ENCODE assay signal across 16 cellular contexts in the genomic region with DNA sequence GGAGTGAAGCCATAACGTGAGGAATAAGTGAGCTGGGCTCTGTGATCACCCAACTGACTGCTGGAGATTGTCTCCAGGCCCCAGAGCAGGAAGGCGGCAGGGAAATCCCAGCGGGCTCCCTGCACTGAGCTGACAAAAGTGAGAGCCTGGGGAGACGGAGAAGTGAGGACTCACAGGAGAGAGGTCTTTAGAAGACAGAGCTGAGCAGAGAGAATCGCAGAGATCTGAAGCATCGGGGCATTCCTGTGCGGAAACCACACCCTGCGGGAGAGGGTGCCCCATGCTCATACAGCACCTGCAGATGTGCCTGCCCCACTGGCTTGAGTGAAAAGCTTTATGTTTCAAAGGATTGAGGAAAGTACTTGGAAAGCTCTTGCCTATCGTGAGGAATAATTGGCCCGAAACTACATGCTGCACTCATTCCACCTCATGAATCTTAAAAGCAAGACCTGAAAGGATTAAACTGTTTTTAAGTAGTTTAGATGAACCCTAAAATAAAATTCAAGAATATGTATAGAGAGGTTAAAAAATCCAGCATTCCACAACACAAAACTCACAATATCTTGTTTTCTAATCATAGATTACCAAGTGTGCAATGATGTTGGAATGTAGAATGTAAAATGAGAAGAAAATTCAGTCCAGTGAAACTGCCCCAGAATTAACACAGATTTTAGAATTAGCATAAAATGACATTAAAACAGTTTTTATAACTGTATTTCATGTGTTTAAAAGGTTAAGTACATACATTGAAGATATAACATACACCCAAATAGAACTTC. TPM values are rescaled to one million over a fixed set of nuclear protein-coding genes. Genes with fewer than 3 reads are reported as not detected.
DNase-seq lines count a peak whose midpoint lies in the region; ATAC-seq and TF ChIP-seq lines count a peak whose summit lies in the region.
"Had no signal": no experiment of that assay in that cellular context is flagged by ENCODE, and none has a peak within 500 bp of the region (broad histone marks: within the 10 kb centered on the region; RNA-seq: fewer than 3 reads in every experiment).

No MANE protein-coding gene starts in this region.

- H4K20me1 ChIP-seq in H9 (ENCODE audit: control insufficient read depth, insufficient read depth, insufficient read length): no peaks in the 10 kb centered on the region

- no peaks in the 10 kb centered on the region for H3K79me1 ChIP-seq in H9 (ENCODE audit: insufficient read depth, low read depth, low read length, poor library complexity, severe bottlenecking)

- H3K23ac ChIP-seq in H9 (ENCODE audit: insufficient read length, low read depth, low read length): no peak overlapping the region

- no peaks in the 10 kb centered on the region for H3K79me2 ChIP-seq in H9 (ENCODE audit: insufficient read depth, low read length)

- H3K9me3 Mint-ChIP-seq in H9 (peaks cover 8 to 21% of the 10 kb centered on the region in 2 experiments; a peak in 4 of 5 replicates), MCF 10A (ENCODE audit: unreplicated experiment) (no peaks in the 10 kb centered on the region)
- H3K9me3 Mint-ChIP-seq: IgD-negative memory B cell had no signal

- H3K36me3 Mint-ChIP-seq in H9 (ENCODE audit: insufficient read depth in 1 of 3, low read depth in 3 of 3) (peaks cover 0 to 19% (median 5%) of the 10 kb centered on the region in 3 experiments; a peak in 5 of 7 replicates), MCF 10A (ENCODE audit: insufficient read depth, unreplicated experiment) (peaks cover 6% of the 10 kb centered on the region)
- H3K36me3 Mint-ChIP-seq: CD4-positive, alpha-beta memory T cell; IgD-negative memory B cell had no signal

- H2BK120ac ChIP-seq in H9 (ENCODE audit: low read depth, low read length, poor library complexity, severe bottlenecking): no peak overlapping the region

- H2BK20ac ChIP-seq in H9 (ENCODE audit: low read depth, low read length, poor library complexity, severe bottlenecking): no peak overlapping the region

- H3K4me3 Mint-ChIP-seq in H9 (peak overlapping the region in 1 of 2 experiments; percentile 50; a peak in 1 of 5 replicates), MCF 10A (ENCODE audit: unreplicated experiment) (no peak overlapping the region)
- H3K4me3 Mint-ChIP-seq: CD4-positive, alpha-beta memory T cell had no signal

- H3K4me2 ChIP-seq in H9 (ENCODE audit: insufficient read depth, insufficient read length, low read length): no peak overlapping the region
- H3K4me2 ChIP-seq: PC-9 had no signal

- H3K27ac Mint-ChIP-seq in H9: peak overlapping the region; percentile 48 to 93 (median 78); a peak in 4 of 7 replicates
- no peak overlapping the region for H3K27ac Mint-ChIP-seq in MCF 10A (ENCODE audit: low read depth, unreplicated experiment)
- H3K27ac Mint-ChIP-seq: CD4-positive, alpha-beta memory T cell; IgD-negative memory B cell had no signal

- H3K27me3 Mint-ChIP-seq in H9 (ENCODE audit: low read depth): peaks cover 2% of the 10 kb centered on the region
- no peaks in the 10 kb centered on the region for H3K27me3 Mint-ChIP-seq in MCF 10A (ENCODE audit: insufficient read depth, unreplicated experiment)

- H3K9ac ChIP-seq in H9 (ENCODE audit: extremely low read depth, insufficient read length, low read length) (no peak overlapping the region), adipocyte (ENCODE audit: low read length) (no peak overlapping the region)

- POLR2A ChIA-PET in MCF 10A (lab: Yijun Ruan, JAX): interaction anchor here (1.2 to 2.0 kb wide), 4 partner anchors 11 to 48 kb away, joined by 3 to 7 read pairs (median 5); no protein-coding TSS in a partner anchor

- no peak overlapping the region for H3K56ac ChIP-seq in H9 (ENCODE audit: insufficient read length, low read depth, low read length)

- no peak overlapping the region for H2BK5ac ChIP-seq in H9 (ENCODE audit: insufficient read length, low read length)

- no peak overlapping the region for H2BK15ac ChIP-seq in H9 (ENCODE audit: low read depth, low read length)

- H3K4me3 ChIP-seq in adipocyte (ENCODE audit: low read length): no peak overlapping the region
- H3K4me3 ChIP-seq in spleen: no peak overlapping the region
- no peak overlapping the region for H3K4me3 ChIP-seq in gastroesophageal sphincter
- H3K4me3 ChIP-seq in psoas muscle: no peak overlapping the region
- H3K4me3 ChIP-seq: PC-9 had no signal

- no peak overlapping the region for H4K8ac ChIP-seq in H9 (replicated peaks; ENCODE audit: insufficient read length, low read depth, low read length)

- ATAC-seq in gastroesophageal sphincter: no peak
- no peak for ATAC-seq in psoas muscle

- no peaks in the 10 kb centered on the region for H3K36me3 ChIP-seq in adipocyte (ENCODE audit: control insufficient read depth, insufficient read depth, low read length, severe bottlenecking)
- no peaks in the 10 kb centered on the region for H3K36me3 ChIP-seq in spleen
- no peaks in the 10 kb centered on the region for H3K36me3 ChIP-seq in gastroesophageal sphincter
- H3K36me3 ChIP-seq in psoas muscle (ENCODE audit: insufficient read depth in 1 of 2, low read depth in 1 of 2): no peaks in the 10 kb centered on the region

- no peak overlapping the region for H4K5ac ChIP-seq in H9 (ENCODE audit: insufficient read length, low read depth, low read length)

- no CpG with 5 or more reads among the region's 10 CpGs for WGBS in H9 (ENCODE audit: extremely low coverage, insufficient read length, low lambda C conversion rate)
- WGBS in spleen, 5 donors: 65 to 76% (median 67%) methylated on average over 10 of the region's 10 CpGs
- 71 to 80% methylated on average over 3 to 10 of the region's 10 CpGs for WGBS in gastroesophageal sphincter (ENCODE audit: low coverage in 1 of 2), 2 donors
- 64 to 75% (median 72%) methylated on average over 10 of the region's 10 CpGs for WGBS in psoas muscle, 3 donors

- H3K18ac ChIP-seq in H9 (ENCODE audit: insufficient read length, low read depth, low read length): no peak overlapping the region

- H2AK5ac ChIP-seq in H9 (ENCODE audit: insufficient read length, low read length): no peak overlapping the region

- H3K27me3 ChIP-seq in H9 (ENCODE audit: insufficient read depth, low read length) (no peaks in the 10 kb centered on the region), adipocyte (replicated peaks; ENCODE audit: control insufficient read depth, insufficient read depth, low read length) (no peaks in the 10 kb centered on the region), spleen (replicated peaks in 1 of 7) (peaks cover 0 to 4% (median 0%) of the 10 kb centered on the region in 7 donors), gastroesophageal sphincter (no peaks in the 10 kb centered on the region), psoas muscle (ENCODE audit: insufficient read depth in 3 of 3, low read length in 2 of 3) (no peaks in the 10 kb centered on the region)

- no peak overlapping the region for H3K14ac ChIP-seq in H9 (ENCODE audit: insufficient read depth, low read length)

- H3K9me3 ChIP-seq in H9 (ENCODE audit: control insufficient read depth, low read depth, low read length) (no peaks in the 10 kb centered on the region), adipocyte (ENCODE audit: control insufficient read depth, low read length) (no peaks in the 10 kb centered on the region), spleen (no peaks in the 10 kb centered on the region), gastroesophageal sphincter (peaks cover 0 to 5% (median 0%) of the 10 kb centered on the region in 3 donors), psoas muscle (no peaks in the 10 kb centered on the region)

- no peak overlapping the region for H3T11ph ChIP-seq in H9 (ENCODE audit: low read length)

- H3K4ac ChIP-seq in H9 (ENCODE audit: low read depth, low read length): no peak overlapping the region

- TF ChIP-seq POLR2A in spleen (IDR thresholded peaks at IDR 0.05): no peak
- no peak for TF ChIP-seq POLR2A in gastroesophageal sphincter (IDR thresholded peaks at IDR 0.05)

- TF ChIP-seq CTCF in H9 (conservative IDR thresholded peaks at IDR 0.05) (no peak), spleen (IDR thresholded peaks at IDR 0.05 in 8 of 11, conservative IDR thresholded peaks at IDR 0.05 in 3 of 11) (no peak), gastroesophageal sphincter (IDR thresholded peaks at IDR 0.05) (no peak), MCF 10A (IDR thresholded peaks at IDR 0.05; ENCODE audit: unreplicated experiment) (no peak), psoas muscle (IDR thresholded peaks at IDR 0.05) (no peak)

- no peak for TF ChIP-seq EP300 in gastroesophageal sphincter (IDR thresholded peaks at IDR 0.05)

- H3K27ac ChIP-seq in H9 (ENCODE audit: insufficient read length, low read depth, low read length) (no peak overlapping the region), spleen (no peak overlapping the region), gastroesophageal sphincter (no peak overlapping the region), psoas muscle (no peak overlapping the region)
- H3K27ac ChIP-seq: PC-9 had no signal

- no TSS peak for BruUV-seq in MCF 10A (replicated peaks; lab: Mats Ljungman, UMichigan)

- H2BK12ac ChIP-seq in H9 (ENCODE audit: insufficient read length, low read depth, low read length): no peak overlapping the region

- CTCF ChIA-PET in MCF 10A (lab: Yijun Ruan, JAX): interaction anchor here (0.7 to 0.8 kb wide), 2 partner anchors 55 to 88 kb away, joined by 3 read pairs; no protein-coding TSS in a partner anchor

- H2AFZ ChIP-seq in H9 (ENCODE audit: low read length): no peak overlapping the region
- H2AFZ ChIP-seq: PC-9 had no signal

- peaks cover 43 to 44% of the 10 kb centered on the region in 2 experiments for H3K4me1 Mint-ChIP-seq in H9
- peaks cover 24% of the 10 kb centered on the region for H3K4me1 Mint-ChIP-seq in MCF 10A (ENCODE audit: insufficient read depth, unreplicated experiment)
- H3K4me1 Mint-ChIP-seq: CD4-positive, alpha-beta memory T cell; IgD-negative memory B cell had no signal

- peaks cover 3% of the 10 kb centered on the region; the same call in 1 of the 2 replicates for H3K4me1 ChIP-seq in H9 (ENCODE audit: insufficient read depth, low read length)
- peaks cover 35% of the 10 kb centered on the region for H3K4me1 ChIP-seq in adipocyte (ENCODE audit: control insufficient read depth, insufficient read depth, low read length)
- H3K4me1 ChIP-seq in spleen: no peaks in the 10 kb centered on the region
- H3K4me1 ChIP-seq in gastroesophageal sphincter: no peaks in the 10 kb centered on the region
- H3K4me1 ChIP-seq in psoas muscle: no peaks in the 10 kb centered on the region

- peak; percentile 54 for DNase-seq in H9
- DNase-seq in adipocyte (ENCODE audit: low read depth): peak; percentile 53
- peak; percentile 60 for DNase-seq in iPS-NIHi7 (ENCODE audit: extremely low spot score)
- DNase-seq in spleen: peak; percentile 58
- no peak for DNase-seq in UCSD-AML1 (lab: John Stamatoyannopoulos, UW; ENCODE audit: unreplicated experiment)
- DNase-seq in MCF 10A (ENCODE audit: unreplicated experiment): no peak
- no peak for DNase-seq in psoas muscle
- DNase-seq: ACHN; CD4-positive, alpha-beta memory T cell; DND-41; NCI-H146; NCI-H345; NCI-H526 treated with DMSO at 0.1 percent for 48 hours; PC-9 had no signal

- no peaks in the 10 kb centered on the region for H3K23me2 ChIP-seq in H9 (ENCODE audit: insufficient read length, low read depth, low read length, poor library complexity, severe bottlenecking)

- intact Hi-C loops in spleen (cut with DNase I; ENCODE audit: low total_unique reads) (no loop called here), MCF 10A (cut with micrococcal nuclease) (no loop called here), psoas muscle (cut with DNase I) (no loop called here)

- no peak overlapping the region for H4K91ac ChIP-seq in H9 (ENCODE audit: insufficient read length, low read depth, low read length)

RNA-seq across cellular contexts. Expression of a gene that starts 17.7 kb away (rescaled TPM):
- total RNA-seq in H9 (2021) (14.7 and 15.5 TPM in 2 replicates), spleen (10 to 100 TPM in 2 of 7 donors, 1 to 10 TPM in 5; 2.5 to 24.9 (median 8.1) TPM), gastroesophageal sphincter (10 to 100 TPM; 21.5 to 41.9 (median 35.7) TPM), MCF 10A (2022) (0.05 TPM in 1 of 2 replicates, not detected in the other), psoas muscle (1 to 10 TPM; 1.6 to 9.4 (median 4.0) TPM)
- polyA plus RNA-seq in spleen (1 to 10 TPM; 1.2 to 2.7 (median 1.5) TPM), psoas muscle (1 to 10 TPM in 1 of 3 donors, under 1 TPM in 2; 0.49 to 1.3 (median 0.62) TPM)
- total RNA-seq: CD4-positive, alpha-beta memory T cell; PC-9 had no signal

Comparison
In these comparisons a context has a peak if more than half of its experiments do, and no peak if none do; other contexts are left out.
1. DNase-seq: peak in H9 (single experiment), adipocyte (single experiment), iPS-NIHi7 (single experiment) and spleen (single experiment); none in UCSD-AML1 (single experiment), MCF 10A (single experiment) and psoas muscle (0 of 2).